ENCODE assay signal across 32 cellular contexts in genomic region chrX:24285082-24285481, GRCh38. TPM values are rescaled to one million over a fixed set of nuclear protein-coding genes. Genes with fewer than 3 reads are reported as not detected.
DNase-seq lines count a peak whose midpoint lies in the region; ATAC-seq, FAIRE-seq and TF ChIP-seq lines count a peak whose summit lies in the region.
"Had no signal": no experiment of that assay in that cellular context is flagged by ENCODE, and none has a peak within 500 bp of the region (broad histone marks: within the 10 kb centered on the region; RNA-seq: fewer than 3 reads in every experiment).

No MANE protein-coding gene starts in this region.

- TF ChIP-seq EP300 in GM12878 (IDR thresholded peaks at IDR 0.05; ENCODE audit: borderline replicate concordance in 1 of 2, control insufficient read depth in 1 of 2, low read depth in 2 of 2, low read length in 2 of 2) = no peak

- no peaks in the 10 kb centered on the region for H3K9me3 Mint-ChIP-seq in natural killer cell treated with Interleukin-12 subunit alpha and Interleukin-12 subunit beta and Interleukin-15 and Interleukin-18, amount 100 ng/mL, for 72 hours
- H3K9me3 Mint-ChIP-seq: CD8-positive, alpha-beta memory T cell; stimulated activated naive CD8-positive, alpha-beta T cell treated with anti-CD3 and anti-CD28 coated beads, Interleukin-15, amount 100 ng/mL, for 72 hours; T-cell had no signal

- POLR2A ChIA-PET in GM12878 (lab: Charles Lee) = no interaction called here

- H3K4me3 Mint-ChIP-seq in natural killer cell treated with Interleukin-12 subunit alpha and Interleukin-12 subunit beta and Interleukin-15 and Interleukin-18, amount 100 ng/mL, for 72 hours = no peak overlapping the region
- H3K4me3 Mint-ChIP-seq: CD8-positive, alpha-beta memory T cell; naive thymus-derived CD4-positive, alpha-beta T cell; stimulated activated naive CD8-positive, alpha-beta T cell treated with anti-CD3 and anti-CD28 coated beads, Interleukin-15, amount 100 ng/mL, for 72 hours; T-cell had no signal

- TF ChIP-seq CTCF in GM12865 (IDR thresholded peaks at IDR 0.05; ENCODE audit: insufficient read depth, low read depth, low read length, missing control alignments) (peak; percentile 18), Loucy (conservative IDR thresholded peaks at IDR 0.05; ENCODE audit: low read length) (peak; percentile 47), GM12878 (IDR thresholded peaks at IDR 0.05 in 2 of 3, conservative IDR thresholded peaks at IDR 0.05 in 1 of 3; ENCODE audit: control insufficient read depth in 2 of 3, extremely low read depth in 1 of 3, insufficient read depth in 1 of 3, low read depth in 3 of 3, low read length in 3 of 3) (peak in 1 of 3 experiments; percentile 19; a peak in 1 of 6 replicates), heart left ventricle (IDR thresholded peaks at IDR 0.05) (no peak), esophagus squamous epithelium (IDR thresholded peaks at IDR 0.05) (no peak)

- TF ChIP-seq POLR2A in GM12878 (IDR thresholded peaks at IDR 0.05; ENCODE audit: low read depth, low read length) (no peak), heart left ventricle (IDR thresholded peaks at IDR 0.05) (no peak), esophagus squamous epithelium (IDR thresholded peaks at IDR 0.05) (no peak)

- H4K20me1 ChIP-seq in Loucy (ENCODE audit: insufficient read depth, low read length, poor library complexity, severe bottlenecking) (no peaks in the 10 kb centered on the region), GM12878 (ENCODE audit: control insufficient read depth, insufficient read depth) (no peaks in the 10 kb centered on the region)

- 0 out of 3 replicates have a peak, but pooled peaks have one; percentile 24 for ATAC-seq in GM12878
- no peak for ATAC-seq in heart left ventricle
- ATAC-seq in natural killer cell treated with Interleukin-12 subunit alpha and Interleukin-12 subunit beta and Interleukin-15 and Interleukin-18, amount 100 ng/mL, for 72 hours = no peak
- ATAC-seq: naive thymus-derived CD4-positive, alpha-beta T cell; PC-3; stimulated activated naive CD8-positive, alpha-beta T cell treated with anti-CD3 and anti-CD28 coated beads, Interleukin-15, amount 100 ng/mL, for 72 hours; T-cell had no signal

- H3K4me1 ChIP-seq in Loucy (ENCODE audit: insufficient read depth, low read length, poor library complexity, severe bottlenecking) (peaks cover 20% of the 10 kb centered on the region), GM12878 (ENCODE audit: control insufficient read depth, insufficient read depth, low read length) (no peaks in the 10 kb centered on the region), heart left ventricle (no peaks in the 10 kb centered on the region), esophagus squamous epithelium (no peaks in the 10 kb centered on the region)
- H3K4me1 ChIP-seq: right atrium auricular region, tibial artery had no signal

- 69% methylated on average over 5 of the region's 5 CpGs for WGBS in GM12878 (ENCODE audit: insufficient coverage, insufficient replicate concordance, low lambda C conversion rate, missing lambda C conversion rate)
- 79 to 86% (median 84%) methylated on average over 5 of the region's 5 CpGs for WGBS in heart left ventricle, 4 donors
- WGBS in esophagus squamous epithelium, 2 donors = 77 to 81% methylated on average over 4 to 5 of the region's 5 CpGs

- no peak for FAIRE-seq in GM12878 (lab: Jason Lieb, UNC)
- FAIRE-seq: H54, TTC549 had no signal

- H3K36me3 Mint-ChIP-seq in natural killer cell treated with Interleukin-12 subunit alpha and Interleukin-12 subunit beta and Interleukin-15 and Interleukin-18, amount 100 ng/mL, for 72 hours = no peaks in the 10 kb centered on the region
- H3K36me3 Mint-ChIP-seq: CD8-positive, alpha-beta memory T cell; naive thymus-derived CD4-positive, alpha-beta T cell; T-cell had no signal

- intact Hi-C loops in GM12878 (cut with micrococcal nuclease; ENCODE audit: unreplicated experiment) (no loop called here), heart left ventricle (cut with DNase I) (no loop called here), esophagus squamous epithelium (cut with DNase I) (no loop called here)

- no peaks in the 10 kb centered on the region for H3K27me3 ChIP-seq in Loucy (ENCODE audit: insufficient read depth, low read length, poor library complexity, severe bottlenecking)
- H3K27me3 ChIP-seq in GM12878 (replicated peaks in 1 of 2; ENCODE audit: control insufficient read depth in 2 of 2, insufficient read depth in 2 of 2, low read length in 1 of 2) = no peaks in the 10 kb centered on the region; a peak in 1 of 4 replicates
- H3K27me3 ChIP-seq in heart left ventricle = peaks cover 0 to 43% (median 0%) of the 10 kb centered on the region in 9 donors
- no peaks in the 10 kb centered on the region for H3K27me3 ChIP-seq in esophagus squamous epithelium
- H3K27me3 ChIP-seq: ovary, right atrium auricular region, tibial artery had no signal

- H3K9ac ChIP-seq in Loucy (ENCODE audit: low read depth, low read length, poor library complexity, severe bottlenecking) (no peak overlapping the region), GM12878 (ENCODE audit: control insufficient read depth, insufficient read depth, low read length) (no peak overlapping the region)

- H3K4me2 ChIP-seq in Loucy (ENCODE audit: low read depth, low read length, poor library complexity, severe bottlenecking) (no peak overlapping the region), GM12878 (ENCODE audit: control insufficient read depth, insufficient read depth) (no peak overlapping the region)

- no peaks in the 10 kb centered on the region for H3F3A ChIP-seq in Loucy (ENCODE audit: low read depth)

- H3K36me3 ChIP-seq in Loucy (ENCODE audit: insufficient read depth, low read length) = no peaks in the 10 kb centered on the region
- H3K36me3 ChIP-seq in GM12878 (ENCODE audit: control insufficient read depth in 2 of 2, insufficient read depth in 2 of 2, low read length in 1 of 2) = no peaks in the 10 kb centered on the region
- H3K36me3 ChIP-seq in heart left ventricle = no peaks in the 10 kb centered on the region
- H3K36me3 ChIP-seq in esophagus squamous epithelium = no peaks in the 10 kb centered on the region
- H3K36me3 ChIP-seq: ovary, right atrium auricular region, tibial artery had no signal

- H3K9me2 ChIP-seq in Loucy (replicated peaks; ENCODE audit: low read depth, low read length) = no peaks in the 10 kb centered on the region

- no peaks in the 10 kb centered on the region for H3K79me2 ChIP-seq in Loucy (ENCODE audit: insufficient read depth, low read length)
- H3K79me2 ChIP-seq in GM12878 (ENCODE audit: control insufficient read depth, insufficient read depth, low read length) = no peaks in the 10 kb centered on the region

- DNase-seq in GM12865 (ENCODE audit: low read depth) (peak; percentile 29), GM12878 (ENCODE audit: low read depth, low spot score) (no peak), iris pigment epithelial cell (ENCODE audit: low read depth) (peak; percentile 16), heart left ventricle (no peak), esophagus squamous epithelium (lab: John Stamatoyannopoulos, UW) (no peak)
- no peak for DNase-seq in natural killer cell treated with Interleukin-12 subunit alpha and Interleukin-12 subunit beta and Interleukin-15 and Interleukin-18, amount 100 ng/mL, for 72 hours (ENCODE audit: low spot score)
- DNase-seq: activated CD4-positive, alpha-beta T cell treated with anti-CD3 and anti-CD28 coated beads for 1 hour; activated naive CD4-positive, alpha-beta T cell treated with Interleukin-2 at 50 U/mL for 16 hours; activated T-cell treated with anti-CD3 and anti-CD28 coated beads, Interleukin-2, amount 50 U/mL, for 1 hour; CD8-positive, alpha-beta memory T cell; central memory CD4-positive, alpha-beta T cell; effector CD4-positive, alpha-beta T cell; GF-D8; IMR-90; naive thymus-derived CD4-positive, alpha-beta T cell; NCI-H1048; NCI-H1930; NCI-H345; NCI-H774; ovary; PC-3; SHP77; stimulated activated CD4-positive, alpha-beta T cell treated with anti-CD3 and anti-CD28 coated beads, Interleukin-4, amount 100 ng/mL, for 4 hours; stimulated activated naive CD8-positive, alpha-beta T cell treated with anti-CD3 and anti-CD28 coated beads, Interleukin-15, amount 100 ng/mL, for 72 hours; T-cell; tibial artery had no signal

- H3K9me3 ChIP-seq in Loucy (ENCODE audit: insufficient read depth, low read depth, low read length) (no peaks in the 10 kb centered on the region), GM12878 (replicated peaks; ENCODE audit: control insufficient read depth, insufficient read depth, low read length) (no peaks in the 10 kb centered on the region), heart left ventricle (no peaks in the 10 kb centered on the region), esophagus squamous epithelium (no peaks in the 10 kb centered on the region)
- H3K9me3 ChIP-seq: ovary, right atrium auricular region, tibial artery had no signal

- H3K4me3 ChIP-seq in GM12865 (ENCODE audit: low read depth, low read length) (no peak overlapping the region), Loucy (ENCODE audit: low read length, poor library complexity, severe bottlenecking) (no peak overlapping the region), GM12878 (no peak overlapping the region), heart left ventricle (no peak overlapping the region), esophagus squamous epithelium (no peak overlapping the region)
- H3K4me3 ChIP-seq: ovary, right atrium auricular region, tibial artery had no signal

- H3K4me1 Mint-ChIP-seq in natural killer cell treated with Interleukin-12 subunit alpha and Interleukin-12 subunit beta and Interleukin-15 and Interleukin-18, amount 100 ng/mL, for 72 hours (ENCODE audit: low read depth in 2 of 2) = no peaks in the 10 kb centered on the region
- H3K4me1 Mint-ChIP-seq: stimulated activated naive CD8-positive, alpha-beta T cell treated with anti-CD3 and anti-CD28 coated beads, Interleukin-15, amount 100 ng/mL, for 72 hours had no signal

- TF ChIP-seq RAD21 in GM12878 (IDR thresholded peaks at IDR 0.05; ENCODE audit: insufficient read depth, low read depth, low read length) = peak; percentile 19; the same call in 1 of the 2 replicates

- H3K27me3 Mint-ChIP-seq in natural killer cell treated with Interleukin-12 subunit alpha and Interleukin-12 subunit beta and Interleukin-15 and Interleukin-18, amount 100 ng/mL, for 72 hours = peaks cover 25 to 26% of the 10 kb centered on the region in 2 donors

- no peak overlapping the region for H3K27ac Mint-ChIP-seq in natural killer cell treated with Interleukin-12 subunit alpha and Interleukin-12 subunit beta and Interleukin-15 and Interleukin-18, amount 100 ng/mL, for 72 hours
- H3K27ac Mint-ChIP-seq: CD8-positive, alpha-beta memory T cell; naive thymus-derived CD4-positive, alpha-beta T cell; stimulated activated naive CD8-positive, alpha-beta T cell treated with anti-CD3 and anti-CD28 coated beads, Interleukin-15, amount 100 ng/mL, for 72 hours; T-cell had no signal

- SMC1A ChIA-PET in GM12878 (lab: Charles Lee; ENCODE audit: uncharacterized antibody, unreplicated experiment) = interaction anchor here (0.8 to 1.2 kb wide), 2 partner anchors 43 to 50 kb away, joined by 3 read pairs; no protein-coding TSS in a partner anchor

- no TSS peak for BruUV-seq in GM12878 (replicated peaks; lab: Mats Ljungman, UMichigan)

- H3K27ac ChIP-seq in GM12878 (ENCODE audit: control insufficient read depth, insufficient read depth) (no peak overlapping the region), heart left ventricle (no peak overlapping the region), esophagus squamous epithelium (no peak overlapping the region)
- H3K27ac ChIP-seq: ovary, right atrium auricular region, tibial artery had no signal

- CTCF ChIA-PET in GM12878 (lab: Yijun Ruan, JAX) = no interaction called here

- RAD21 ChIA-PET in GM12878 (lab: Charles Lee; ENCODE audit: unreplicated experiment) = no interaction called here

- no peak overlapping the region for H2AFZ ChIP-seq in Loucy (ENCODE audit: low read length)
- no peak overlapping the region for H2AFZ ChIP-seq in GM12878 (ENCODE audit: control insufficient read depth, low read depth, low read length)

- in situ Hi-C loops in GM12878 (cut with MboI) = no loop called here

RNA-seq across cellular contexts. Expression of gene SUPT20HL2, which starts 28.8 kb away (rescaled TPM):
- total RNA-seq in GM12878 (2013; cell fraction: nucleolus; rRNA removed) = not detected in 2 replicates
- total RNA-seq in GM12878 (2014; rRNA removed) = not detected in 2 replicates
- not detected in 2 replicates for total RNA-seq in GM12878 (2014; rRNA removed; fragmentation: Illumina TruSeq; extraction: Trizol)
- total RNA-seq in GM12878 (2021) = not detected in 2 replicates
- polyA plus RNA-seq in GM12878 (2011; ENCODE audit: low read depth) = not detected
- polyA plus RNA-seq in GM12878 (2011; rRNA removed) = not detected in 2 replicates
- not detected in 2 replicates for polyA plus RNA-seq in GM12878 (2011; cell fraction: cytosol; rRNA removed)
- not detected in 2 replicates for polyA plus RNA-seq in GM12878 (2011; cell fraction: nucleus; rRNA removed)
- not detected in 2 replicates for polyA plus RNA-seq in GM12878 (2012)
- polyA plus RNA-seq in GM12878 (2014; fragmentation: Illumina TruSeq; extraction: Trizol) = not detected in 2 replicates
- polyA plus RNA-seq in GM12878 (2014; fragmentation: Nextera tagmentation; extraction: Ambion mirVana) = not detected
- not detected in 2 replicates for polyA plus RNA-seq in GM12878 (2014; rRNA removed)
- polyA plus RNA-seq in GM12878 (2016; fragmentation: Nextera tagmentation; extraction: Ambion mirVana) = not detected
- polyA minus RNA-seq in GM12878 (2011; rRNA and poly(A)+ RNA removed) = not detected in 2 replicates
- not detected in 2 replicates for polyA minus RNA-seq in GM12878 (2011; cell fraction: cytosol; rRNA and poly(A)+ RNA removed)
- not detected in 2 replicates for polyA minus RNA-seq in GM12878 (2011; cell fraction: nucleus; rRNA and poly(A)+ RNA removed)
- under 1 TPM in 1 of 9 donors, not detected in 8; 0.22 TPM for total RNA-seq in heart left ventricle
- polyA plus RNA-seq in heart left ventricle = not detected
- total RNA-seq in esophagus squamous epithelium = not detected
- total RNA-seq in natural killer cell treated with Interleukin-12 subunit alpha and Interleukin-12 subunit beta and Interleukin-15 and Interleukin-18, amount 100 ng/mL, for 72 hours = not detected
- total RNA-seq: CD8-positive, alpha-beta memory T cell; IMR-90; mesenteric fat pad; naive thymus-derived CD4-positive, alpha-beta T cell; PC-3; right atrium auricular region; T-cell had no signal
- polyA plus RNA-seq: CD8-positive, alpha-beta memory T cell; esophagus; IMR-90; naive thymus-derived CD4-positive, alpha-beta T cell had no signal

Comparison
In these comparisons a context has a peak if more than half of its experiments do, and no peak if none do; other contexts are left out.
1. DNase-seq: peak in GM12865 (single experiment) and iris pigment epithelial cell (single experiment); none in GM12878 (single experiment), heart left ventricle (0 of 5), esophagus squamous epithelium (single experiment) and natural killer cell treated with Interleukin-12 subunit alpha and Interleukin-12 subunit beta and Interleukin-15 and Interleukin-18, amount 100 ng/mL, for 72 hours (single experiment).
2. CTCF ChIP-seq: peak in GM12865 (single experiment) and Loucy (single experiment); none in heart left ventricle (0 of 12) and esophagus squamous epithelium (0 of 6).